8 cellular contexts compared by ENCODE assay signal in the genomic region with DNA sequence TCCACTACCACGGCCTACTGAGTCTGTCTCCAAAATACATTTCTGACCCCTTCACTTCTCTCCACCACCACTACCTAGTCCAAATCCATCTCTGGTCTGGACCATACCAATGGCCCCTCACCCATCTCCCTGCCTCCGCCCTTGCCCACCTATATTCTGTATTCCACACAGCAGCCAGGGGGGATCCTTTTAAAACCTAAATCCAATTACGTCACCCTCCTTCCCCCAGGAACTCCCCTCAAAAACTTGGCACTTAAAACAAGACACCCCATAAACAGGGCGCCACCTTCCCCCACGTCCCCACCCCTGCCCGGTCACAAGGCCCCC. TPM values are rescaled to one million over a fixed set of nuclear protein-coding genes. Genes with fewer than 3 reads are reported as not detected.
DNase-seq lines count a peak whose midpoint lies in the region; ATAC-seq and TF ChIP-seq lines count a peak whose summit lies in the region.

No MANE protein-coding gene starts in this region.

- H3K36me3 Mint-ChIP-seq in CD14-positive monocyte, result peaks cover 32 to 39% of the 10 kb centered on the region in 2 donors
- peaks cover 40% of the 10 kb centered on the region for H3K36me3 Mint-ChIP-seq in endodermal cell (ENCODE audit: low read depth)
- H3K36me3 Mint-ChIP-seq in neural progenitor cell, result peaks cover 24% of the 10 kb centered on the region

- H3K4me3 ChIP-seq in OCI-LY1 (ENCODE audit: low read depth, low read length, poor library complexity, severe bottlenecking) (peak overlapping the region; percentile 98), endodermal cell (ENCODE audit: low read length) (peak overlapping the region; percentile 96), neural progenitor cell (peak overlapping the region; percentile 94)

- H3K27ac ChIP-seq in OCI-LY1 (ENCODE audit: low read depth, low read length, poor library complexity, severe bottlenecking) (no peak overlapping the region), endodermal cell (ENCODE audit: low read depth, low read length) (no peak overlapping the region), neural progenitor cell (no peak overlapping the region)

- H3K9me3 Mint-ChIP-seq in CD14-positive monocyte (peaks cover 0 to 5% (median 3%) of the 10 kb centered on the region in 7 donors), endodermal cell (peaks cover 6% of the 10 kb centered on the region), neural progenitor cell (no peaks in the 10 kb centered on the region)

- H3K4me1 Mint-ChIP-seq in CD14-positive monocyte, result peaks cover 16% of the 10 kb centered on the region
- H3K4me1 Mint-ChIP-seq in endodermal cell, result peaks cover 7% of the 10 kb centered on the region
- H3K4me1 Mint-ChIP-seq in neural progenitor cell, result peaks cover 11% of the 10 kb centered on the region

- no peaks in the 10 kb centered on the region for H3F3A ChIP-seq in OCI-LY1 (ENCODE audit: insufficient read depth, low read length)
- H3F3A ChIP-seq in neural progenitor cell (ENCODE audit: low read depth), result no peaks in the 10 kb centered on the region

- H3K36me3 ChIP-seq in OCI-LY1 (ENCODE audit: insufficient read depth, low read length) (peaks cover 43% of the 10 kb centered on the region), endodermal cell (ENCODE audit: control insufficient read depth, insufficient read depth, low read length) (peaks cover 40% of the 10 kb centered on the region), neural progenitor cell (peaks cover 13% of the 10 kb centered on the region)

- DNase-seq in CD14-positive monocyte (ENCODE audit: low spot score), result no peak
- no peak for DNase-seq in endodermal cell
- no peak for DNase-seq in neural progenitor cell (ENCODE audit: low spot score)
- no peak for DNase-seq in cerebellar cortex (ENCODE audit: low spot score)
- DNase-seq in islet precursor cell, result no peak
- no peak for DNase-seq in dedifferentiated amniotic fluid mesenchymal stem cell (ENCODE audit: extremely low spot score)

- H3K4me1 ChIP-seq in OCI-LY1 (ENCODE audit: insufficient read depth, low read length, severe bottlenecking) (peaks cover 16% of the 10 kb centered on the region), endodermal cell (ENCODE audit: control insufficient read depth, insufficient read depth, low read length) (no peaks in the 10 kb centered on the region), neural progenitor cell (peaks cover 7% of the 10 kb centered on the region)

- H3K9me2 ChIP-seq in OCI-LY1 (ENCODE audit: low read depth, low read length), result no peaks in the 10 kb centered on the region

- intact Hi-C loops in CD14-positive monocyte (cut with micrococcal nuclease), result loop anchor here (5.0 kb wide), 3 partner anchors 74 to 129 kb away; no protein-coding TSS in a partner anchor

- H3K9me3 ChIP-seq in OCI-LY1 (ENCODE audit: low read length), result no peaks in the 10 kb centered on the region
- H3K9me3 ChIP-seq in endodermal cell (ENCODE audit: control insufficient read depth, low read length), result peaks cover 13% of the 10 kb centered on the region
- H3K9me3 ChIP-seq in neural progenitor cell (ENCODE audit: low read depth), result no peaks in the 10 kb centered on the region

- no peak overlapping the region for H2AFZ ChIP-seq in OCI-LY1 (ENCODE audit: low read length)
- peak overlapping the region; percentile 72 for H2AFZ ChIP-seq in neural progenitor cell (replicated peaks)

- H3K4me2 ChIP-seq in OCI-LY1 (ENCODE audit: low read length) (peak overlapping the region; percentile 100), neural progenitor cell (peak overlapping the region; percentile 94)

- H3K9ac ChIP-seq in OCI-LY1 (ENCODE audit: low read length) (peak overlapping the region; percentile 99), endodermal cell (ENCODE audit: extremely low read depth, low read length, poor library complexity, severe bottlenecking) (peak overlapping the region; percentile 88), neural progenitor cell (peak overlapping the region; percentile 97)

- WGBS in endodermal cell (ENCODE audit: insufficient coverage in 1 of 2, insufficient read length in 1 of 2), 2 experiments, result 8% methylated on average over 6 of the region's 6 CpGs; no CpG with 5 or more reads in 1 of the 2 experiments

- ATAC-seq in GM21515 (IDR thresholded peaks at IDR 0.05; ENCODE audit: unreplicated experiment), result no peak

- H3K27me3 ChIP-seq in OCI-LY1 (ENCODE audit: insufficient read depth, low read length), result no peaks in the 10 kb centered on the region
- H3K27me3 ChIP-seq in endodermal cell (ENCODE audit: control insufficient read depth, insufficient read depth, low read length, poor library complexity, severe bottlenecking), result peaks cover 7% of the 10 kb centered on the region
- H3K27me3 ChIP-seq in neural progenitor cell, result peaks cover 25% of the 10 kb centered on the region

- H4K20me1 ChIP-seq in OCI-LY1 (ENCODE audit: insufficient read depth, low read length) (no peaks in the 10 kb centered on the region), neural progenitor cell (ENCODE audit: low read depth) (peaks cover 20% of the 10 kb centered on the region)

- H3K79me2 ChIP-seq in OCI-LY1 (ENCODE audit: insufficient read depth, low read length), result peaks cover 20% of the 10 kb centered on the region
- H3K79me2 ChIP-seq in neural progenitor cell (ENCODE audit: low read depth), result peaks cover 40% of the 10 kb centered on the region

- H3K27me3 Mint-ChIP-seq in CD14-positive monocyte (ENCODE audit: low read depth in 3 of 3), result peaks cover 3 to 11% (median 9%) of the 10 kb centered on the region in 3 donors
- peaks cover 31% of the 10 kb centered on the region for H3K27me3 Mint-ChIP-seq in endodermal cell (ENCODE audit: insufficient read depth)
- H3K27me3 Mint-ChIP-seq in neural progenitor cell (ENCODE audit: insufficient read depth, low read depth), result peaks cover 14% of the 10 kb centered on the region

- TF ChIP-seq CTCF in CD14-positive monocyte (IDR thresholded peaks at IDR 0.05) (no peak), OCI-LY1 (IDR thresholded peaks at IDR 0.05; ENCODE audit: low read length) (no peak), endodermal cell (conservative IDR thresholded peaks at IDR 0.05) (no peak), neural progenitor cell (IDR thresholded peaks at IDR 0.05) (no peak)

- H3K4me3 Mint-ChIP-seq in CD14-positive monocyte (peak overlapping the region; percentile 96 to 99), endodermal cell (peak overlapping the region; percentile 94), neural progenitor cell (peak overlapping the region; percentile 98)

- H3K27ac Mint-ChIP-seq in CD14-positive monocyte (peak overlapping the region in 6 of 7 donors; percentile 55 to 95 (median 80)), endodermal cell (peak overlapping the region; percentile 92), neural progenitor cell (peak overlapping the region; percentile 95)

RNA-seq across cellular contexts. Expression of gene PDRG1, which starts 0.7 kb away (rescaled TPM):
- polyA plus RNA-seq in CD14-positive monocyte, result 1 to 10 TPM; 3.5 to 3.7 TPM
- total RNA-seq in endodermal cell, result 10 to 100 TPM; 20.4 to 24.4 TPM
- polyA plus RNA-seq in endodermal cell (2013, experiment 1 of 2), result 19.2 TPM
- 18.4 TPM for polyA plus RNA-seq in endodermal cell (2013, experiment 2 of 2)
- total RNA-seq in neural progenitor cell (ENCODE audit: low replicate concordance), result 11.1 and 15.3 TPM in 2 replicates

RNA-seq across cellular contexts. Expression of gene XKR7, which starts 16.8 kb away (rescaled TPM):
- polyA plus RNA-seq in CD14-positive monocyte, result under 1 TPM in 1 of 2 donors, not detected in 1; 0.02 TPM
- total RNA-seq in endodermal cell, result 1 to 10 TPM; 2.7 to 3.1 TPM
- 3.9 TPM for polyA plus RNA-seq in endodermal cell (2013, experiment 1 of 2)
- polyA plus RNA-seq in endodermal cell (2013, experiment 2 of 2), result 3.4 TPM
- total RNA-seq in neural progenitor cell (ENCODE audit: low replicate concordance), result 0.07 and 0.19 TPM in 2 replicates

RNA-seq across cellular contexts. Expression of gene CCM2L, which starts 59.1 kb away (rescaled TPM):
- polyA plus RNA-seq in CD14-positive monocyte, result not detected
- total RNA-seq in endodermal cell, result 1 to 10 TPM; 5.2 to 7.8 TPM
- 2.2 TPM for polyA plus RNA-seq in endodermal cell (2013, experiment 1 of 2)
- 2.2 TPM for polyA plus RNA-seq in endodermal cell (2013, experiment 2 of 2)
- 0.75 and 3.9 TPM in 2 replicates for total RNA-seq in neural progenitor cell (ENCODE audit: low replicate concordance)
